1 cellular context compared by ENCODE assay signal in the genomic region with DNA sequence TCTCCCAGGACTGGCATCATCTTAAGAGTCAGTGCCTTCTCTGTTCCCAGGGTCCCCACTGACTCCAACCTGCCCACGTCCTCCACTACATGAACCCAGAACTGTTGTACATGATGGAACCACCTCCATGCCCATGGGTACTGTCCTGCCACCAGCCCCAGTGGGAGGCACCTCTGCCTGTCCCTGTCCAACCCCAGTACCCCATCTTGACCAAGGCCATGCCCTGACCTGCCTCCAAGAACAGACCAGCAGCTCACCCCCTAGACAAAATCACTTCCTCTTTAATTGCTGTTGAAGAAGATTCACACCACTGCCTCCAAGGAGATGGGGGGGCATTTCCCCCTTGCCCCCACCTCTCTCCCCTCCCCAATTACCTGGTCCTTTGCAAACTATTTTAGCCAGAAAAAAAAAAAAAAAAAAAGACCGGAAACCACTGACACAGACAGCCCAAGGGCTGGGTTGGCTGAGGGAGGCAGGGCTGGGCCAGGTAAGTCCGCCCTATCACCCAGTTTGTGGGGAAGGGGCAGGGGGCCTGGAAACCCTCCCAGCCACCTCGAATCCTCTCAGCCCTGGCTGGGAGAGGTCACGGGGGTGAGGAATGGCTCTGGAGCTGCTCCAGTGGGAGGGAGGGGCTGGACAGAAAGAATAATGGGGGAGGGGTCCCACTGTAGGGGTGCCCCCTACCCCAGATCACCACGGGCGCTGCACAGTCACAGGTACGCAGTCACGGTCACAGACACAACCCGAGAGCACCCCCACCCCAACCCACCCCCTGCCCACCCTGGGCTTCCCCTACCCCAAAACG.
TF ChIP-seq lines count a peak whose summit lies in the region.

No MANE protein-coding gene starts in this region.

TF ChIP-seq in GM23338, 12 proteins besides CTCF, POLR2A, EP300 and RAD21 (continued from another document):
- no peak for TF ChIP-seq NANOG (IDR thresholded peaks at IDR 0.05; ENCODE audit: borderline replicate concordance)
- TF ChIP-seq JUNB (IDR thresholded peaks at IDR 0.05; ENCODE audit: unreplicated experiment): no peak
- TF ChIP-seq POLR2AphosphoS5 (IDR thresholded peaks at IDR 0.05; ENCODE audit: low read depth): no peak
- TF ChIP-seq EZH2phosphoT487 (IDR thresholded peaks at IDR 0.05; ENCODE audit: unreplicated experiment): no peak
- no peak for TF ChIP-seq ZNF331 (CRISPR knock-in tag; IDR thresholded peaks at IDR 0.05; ENCODE audit: low read depth)
